Comparison of ENCODE assay signal across 11 cellular contexts in genomic region chr2:119350311-119350998, GRCh38. TPM values are rescaled to one million over a fixed set of nuclear protein-coding genes. Genes with fewer than 3 reads are reported as not detected.
DNase-seq lines count a peak whose midpoint lies in the region; ATAC-seq and TF ChIP-seq lines count a peak whose summit lies in the region.
"Had no signal": no experiment of that assay in that cellular context is flagged by ENCODE, and none has a peak within 500 bp of the region (broad histone marks: within the 10 kb centered on the region; RNA-seq: fewer than 3 reads in every experiment).

No MANE protein-coding gene starts in this region.

- WGBS in heart right ventricle, 2 donors, result 54 to 65% methylated on average over 4 of the region's 4 CpGs

- TF ChIP-seq CTCF in heart right ventricle (IDR thresholded peaks at IDR 0.05) (peak in 5 of 9 donors; percentile 10 to 26 (median 22)), fibroblast of villous mesenchyme (IDR thresholded peaks at IDR 0.05; ENCODE audit: insufficient read depth, low read depth, low read length) (peak; percentile 15)

- H3K27me3 ChIP-seq in heart right ventricle, result no peaks in the 10 kb centered on the region
- H3K27me3 ChIP-seq: uterus had no signal

- H3K9me3 ChIP-seq in heart right ventricle, result peaks cover 0 to 4% (median 0%) of the 10 kb centered on the region in 11 donors
- H3K9me3 ChIP-seq: uterus had no signal

- intact Hi-C loops in heart right ventricle (cut with DNase I), result no loop called here
- intact Hi-C loops in left ventricle myocardium superior (cut with micrococcal nuclease), result no loop called here

- H3K4me1 ChIP-seq in heart right ventricle, result peaks cover 0 to 47% (median 22%) of the 10 kb centered on the region in 9 donors
- H3K4me1 ChIP-seq: uterus had no signal

- ATAC-seq in heart right ventricle (peak in 1 of 8 donors; percentile 29), left ventricle myocardium superior (no peak), HG03045 (IDR thresholded peaks at IDR 0.05; ENCODE audit: unreplicated experiment) (no peak)
- ATAC-seq: stimulated activated memory B cell treated with anti-CD40 and anti-IgM and Interleukin-4, amounts not matched to agents 10 μg/mL and 1 μg/mL and 100 μg/mL, for 72 hours had no signal

- H3K36me3 ChIP-seq in heart right ventricle, result no peaks in the 10 kb centered on the region
- H3K36me3 ChIP-seq: uterus had no signal

- no peak for DNase-seq in heart right ventricle
- DNase-seq in left ventricle myocardium superior, result no peak
- peak; percentile 54 for DNase-seq in NCI-H526 treated with DMSO at 0.1 percent for 48 hours (lab: John Stamatoyannopoulos, UW)
- peak; percentile 5 for DNase-seq in fibroblast of villous mesenchyme (ENCODE audit: low read depth)
- no peak for DNase-seq in NCI-H2196 (lab: John Stamatoyannopoulos, UW; ENCODE audit: unreplicated experiment)
- no peak for DNase-seq in activated CD4-positive, alpha-beta T cell treated with anti-CD3 and anti-CD28 coated beads, Interleukin-2, amount 50 U/mL, for 1 hour
- no peak for DNase-seq in G401 (ENCODE audit: low spot score)
- DNase-seq: uterus had no signal

- in situ Hi-C loops in G401 (cut with HindIII; ENCODE audit: low sequenced_read_pairs), result no loop called here

- H3K4me3 ChIP-seq in heart right ventricle, result no peak overlapping the region
- no peak overlapping the region for H3K4me3 ChIP-seq in fibroblast of villous mesenchyme (ENCODE audit: low read depth, low read length)
- H3K4me3 ChIP-seq: lung, uterus had no signal

- peak overlapping the region in 5 of 10 donors; percentile 26 to 82 (median 71) for H3K27ac ChIP-seq in heart right ventricle
- H3K27ac ChIP-seq: uterus had no signal

RNA-seq across cellular contexts. Expression of gene C2orf76, which starts 16.2 kb away (rescaled TPM):
- 1 to 10 TPM; 5.1 to 9.9 (median 8.2) TPM for total RNA-seq in heart right ventricle
- polyA plus RNA-seq in heart right ventricle, result 10 to 100 TPM; 11.9 to 12.2 TPM
- total RNA-seq in left ventricle myocardium superior, result 6.5 TPM
- total RNA-seq in fibroblast of villous mesenchyme, result 8.6 and 9.3 TPM in 2 replicates
- 18.6 and 20.9 TPM in 2 replicates for total RNA-seq in G401 (2014; rRNA removed; shearing (Covaris generic))

RNA-seq across cellular contexts. Expression of gene DBI, which starts 16.3 kb away (rescaled TPM):
- total RNA-seq in heart right ventricle (100 to 1,000 TPM; 195 to 383 (median 253) TPM), left ventricle myocardium superior (315 TPM), fibroblast of villous mesenchyme (87.0 and 117 TPM in 2 replicates)
- polyA plus RNA-seq in heart right ventricle, result 100 to 1,000 TPM; 473 to 502 TPM
- total RNA-seq in G401 (2014; rRNA removed; shearing (Covaris generic)), result 73.3 and 104 TPM in 2 replicates

Comparison
In these comparisons a context has a peak if more than half of its experiments do, and no peak if none do; other contexts are left out.
1. DNase-seq: peak in NCI-H526 treated with DMSO at 0.1 percent for 48 hours (single experiment) and fibroblast of villous mesenchyme (single experiment); none in heart right ventricle (0 of 2), left ventricle myocardium superior (single experiment), NCI-H2196 (single experiment), activated CD4-positive, alpha-beta T cell treated with anti-CD3 and anti-CD28 coated beads, Interleukin-2, amount 50 U/mL, for 1 hour (single experiment) and G401 (single experiment).